Comparison of ENCODE assay signal across 20 cellular contexts in the genomic region with DNA sequence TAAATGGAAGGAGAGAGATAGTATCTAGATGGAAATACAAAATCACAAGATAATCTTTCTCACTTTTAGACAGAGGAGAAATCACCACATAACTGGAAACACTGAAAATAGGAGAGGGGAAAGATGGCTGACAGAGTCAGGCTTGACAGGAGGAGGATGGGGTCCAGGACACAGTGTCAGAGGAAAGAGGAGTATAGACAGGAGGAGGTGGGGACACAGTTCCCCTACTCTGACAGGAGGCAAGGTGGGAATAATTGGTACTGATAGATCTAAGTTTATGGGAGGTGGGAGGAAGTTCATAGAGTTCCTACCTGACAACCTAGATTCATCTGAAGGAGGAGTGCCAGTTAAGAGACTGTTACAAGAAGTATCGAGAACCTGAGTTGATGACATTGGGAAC.
"Had no signal": no experiment of that assay in that cellular context is flagged by ENCODE, and none has a peak within 500 bp of the region (broad histone marks: within the 10 kb centered on the region; RNA-seq: fewer than 3 reads in every experiment).

No MANE protein-coding gene starts in this region.

- DNase-seq: stimulated activated CD4-positive, alpha-beta T cell treated with anti-CD3 and anti-CD28 coated beads, Interleukin-2, amount 100 ng/mL, for 48 hours; stimulated activated CD4-positive, alpha-beta T cell treated with anti-CD3 and anti-CD28 coated beads, Interleukin-4, amount 100 ng/mL, for 1 hour; stimulated activated CD4-positive, alpha-beta T cell treated with anti-CD3 and anti-CD28 coated beads, Interleukin-4, amount 100 ng/mL, for 24 hours; stimulated activated CD4-positive, alpha-beta T cell treated with anti-CD3 and anti-CD28 coated beads, Interleukin-4, amount 100 ng/mL, for 4 hours; stimulated activated CD8-positive, alpha-beta memory T cell treated with anti-CD3 and anti-CD28 coated beads, Interleukin-4, amount 100 ng/mL, for 48 hours; stimulated activated naive B cell treated with anti-CD40 and anti-IgM and Interleukin-4, amounts not matched to agents 10 μg/mL and 1 μg/mL and 100 μg/mL, for 72 hours; stimulated activated naive CD4-positive, alpha-beta T cell; stimulated activated naive CD4-positive, alpha-beta T cell treated with Interleukin-2 at 50 U/mL for 16 hours; stimulated activated naive CD8-positive, alpha-beta T cell treated with anti-CD3 and anti-CD28 coated beads, Interleukin-15, amount 100 ng/mL, for 72 hours; stimulated activated naive CD8-positive, alpha-beta T cell treated with anti-CD3 and anti-CD28 coated beads, Interleukin-15, Interleukin-2, amounts not matched to agents 100 U/mL and 50 U/mL, for 24 hours; stomach; substantia nigra; testis; thyroid gland; tibial artery; transverse colon; trophoblast cell; upper lobe of left lung; upper lobe of right lung; uterus had no signal
